ENCODE assay signal across 28 cellular contexts in the genomic region with DNA sequence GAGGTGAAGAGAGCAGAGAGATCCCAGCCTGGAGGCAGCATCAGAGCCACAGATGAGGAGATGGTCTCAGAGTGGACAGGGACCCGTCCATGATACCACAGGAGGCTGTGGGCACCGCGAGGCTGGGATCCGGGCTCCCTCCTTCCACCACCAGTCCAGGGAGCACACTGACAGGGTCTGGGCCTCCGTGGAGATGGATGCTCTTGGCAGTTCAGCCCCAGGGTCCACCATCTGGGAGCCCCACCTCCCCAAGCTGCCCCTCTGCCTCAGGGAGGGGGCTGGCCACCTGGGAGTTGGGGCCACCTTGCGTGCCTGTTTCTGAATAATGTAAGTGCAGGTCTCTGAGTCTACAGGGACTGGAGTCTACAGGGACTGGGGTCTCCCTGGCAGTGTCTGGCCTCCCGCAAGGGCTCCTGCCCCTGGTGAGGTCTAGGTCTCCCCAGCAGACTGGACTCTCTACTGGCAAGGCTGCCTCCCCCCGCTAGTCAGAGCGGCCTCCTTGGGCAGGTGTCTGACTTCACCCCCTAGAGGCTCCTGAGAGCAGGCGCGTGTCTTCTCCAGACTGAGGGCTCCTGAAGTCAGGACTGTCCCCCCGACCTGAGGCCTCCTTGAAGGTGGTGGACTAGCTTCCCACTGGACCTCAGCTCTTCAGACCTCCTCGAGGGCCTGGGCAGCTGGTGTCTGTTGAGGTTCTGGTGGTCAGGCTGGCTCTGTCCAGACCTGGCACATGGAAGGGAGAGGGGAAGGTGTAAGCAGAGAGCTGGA.
"Had no signal": no experiment of that assay in that cellular context is flagged by ENCODE, and none has a peak within 500 bp of the region (broad histone marks: within the 10 kb centered on the region; RNA-seq: fewer than 3 reads in every experiment).

No MANE protein-coding gene starts in this region.

- H3K4me1 Mint-ChIP-seq: activated B cell treated with CpG ODN at 0.5 μM for 24 hours; activated CD8-positive, alpha-beta memory T cell treated with anti-CD3 and anti-CD28 coated beads, Interleukin-2, amount 10 ng/mL, durations not matched to agents 7 days and 5 days; immature natural killer cell; naive B cell; T-helper 17 cell had no signal

- DNase-seq: activated B cell treated with CpG ODN at 0.5 μM for 24 hours; activated CD8-positive, alpha-beta memory T cell treated with anti-CD3 and anti-CD28 coated beads, Interleukin-2, amount 10 ng/mL, durations not matched to agents 7 days and 5 days; activated CD8-positive, alpha-beta T cell treated with anti-CD3 and anti-CD28 coated beads, Interleukin-2, amount 10 ng/mL, durations not matched to agents 7 days and 5 days; activated naive CD4-positive, alpha-beta T cell treated with Interleukin-2 at 50 U/mL for 16 hours; activated T-cell treated with anti-CD3 and anti-CD28 coated beads, Interleukin-2, amount 50 U/mL, for 48 hours; anterior cingulate cortex; body of pancreas; cortex of kidney; effector memory CD8-positive, alpha-beta T cell; foreskin fibroblast; heart left ventricle; hypothalamus; immature natural killer cell; kidney; left colon; naive B cell; occipital lobe; right cardiac atrium; stimulated activated CD4-positive, alpha-beta T cell treated with anti-CD3 and anti-CD28 coated beads, Interleukin-15, amount 100 ng/mL, for 24 hours; stimulated activated CD4-positive, alpha-beta T cell treated with anti-CD3 and anti-CD28 coated beads, Interleukin-2, amount 100 ng/mL, for 24 hours; stimulated activated naive CD4-positive, alpha-beta T cell; SW 1271; T-helper 17 cell; transverse colon had no signal

- H3K9me3 ChIP-seq: body of pancreas, heart left ventricle, transverse colon had no signal

- H3K27ac ChIP-seq: body of pancreas, heart left ventricle, transverse colon had no signal

- H3K4me1 ChIP-seq: body of pancreas, heart left ventricle, transverse colon had no signal

- H3K27me3 Mint-ChIP-seq: activated CD8-positive, alpha-beta memory T cell treated with anti-CD3 and anti-CD28 coated beads, Interleukin-2, amount 10 ng/mL, durations not matched to agents 7 days and 5 days had no signal

- H3K27me3 ChIP-seq: body of pancreas had no signal

- H3K4me3 Mint-ChIP-seq: activated B cell treated with CpG ODN at 0.5 μM for 24 hours; activated CD8-positive, alpha-beta memory T cell treated with anti-CD3 and anti-CD28 coated beads, Interleukin-2, amount 10 ng/mL, durations not matched to agents 7 days and 5 days; activated CD8-positive, alpha-beta T cell treated with anti-CD3 and anti-CD28 coated beads, Interleukin-2, amount 10 ng/mL, durations not matched to agents 7 days and 5 days; activated naive CD8-positive, alpha-beta T cell; effector memory CD8-positive, alpha-beta T cell; immature natural killer cell; mesothelial cell of epicardium; T-helper 17 cell had no signal

- H3K9me3 Mint-ChIP-seq: activated T-helper 2 cell treated with anti-CD3 and anti-CD28 coated beads, Interferon-gamma antibody, Interleukin-2, Interleukin-4, amounts not matched to agents 10 μg/mL and 5 μg/mL and 100 μg/mL, durations not matched to agents 14 hours and 24 hours and 36 hours; effector memory CD8-positive, alpha-beta T cell had no signal

- ATAC-seq: activated CD8-positive, alpha-beta memory T cell treated with anti-CD3 and anti-CD28 coated beads, Interleukin-2, amount 10 ng/mL, durations not matched to agents 7 days and 5 days; activated CD8-positive, alpha-beta T cell treated with anti-CD3 and anti-CD28 coated beads, Interleukin-2, amount 10 ng/mL, durations not matched to agents 7 days and 5 days; body of pancreas; effector memory CD8-positive, alpha-beta T cell; esophagus mucosa; heart left ventricle; left colon; right cardiac atrium; T-helper 17 cell had no signal

- H3K27ac Mint-ChIP-seq: activated B cell treated with CpG ODN at 0.5 μM for 24 hours; activated CD8-positive, alpha-beta memory T cell treated with anti-CD3 and anti-CD28 coated beads, Interleukin-2, amount 10 ng/mL, durations not matched to agents 7 days and 5 days; activated CD8-positive, alpha-beta T cell treated with anti-CD3 and anti-CD28 coated beads, Interleukin-2, amount 10 ng/mL, durations not matched to agents 7 days and 5 days; activated naive CD8-positive, alpha-beta T cell; activated T-helper 2 cell treated with anti-CD3 and anti-CD28 coated beads, Interferon-gamma antibody, Interleukin-2, Interleukin-4, amounts not matched to agents 10 μg/mL and 5 μg/mL and 100 μg/mL, durations not matched to agents 14 hours and 24 hours and 36 hours; effector memory CD8-positive, alpha-beta T cell; immature natural killer cell; mesothelial cell of epicardium; naive B cell; T-helper 17 cell had no signal

- H3K36me3 ChIP-seq: heart left ventricle, transverse colon had no signal

- H3K36me3 Mint-ChIP-seq: activated CD8-positive, alpha-beta memory T cell treated with anti-CD3 and anti-CD28 coated beads, Interleukin-2, amount 10 ng/mL, durations not matched to agents 7 days and 5 days; activated naive CD8-positive, alpha-beta T cell; immature natural killer cell; mesothelial cell of epicardium had no signal

- H3K4me3 ChIP-seq: body of pancreas, heart left ventricle, transverse colon had no signal
